Comparison of ENCODE assay signal across 24 cellular contexts in the genomic region with DNA sequence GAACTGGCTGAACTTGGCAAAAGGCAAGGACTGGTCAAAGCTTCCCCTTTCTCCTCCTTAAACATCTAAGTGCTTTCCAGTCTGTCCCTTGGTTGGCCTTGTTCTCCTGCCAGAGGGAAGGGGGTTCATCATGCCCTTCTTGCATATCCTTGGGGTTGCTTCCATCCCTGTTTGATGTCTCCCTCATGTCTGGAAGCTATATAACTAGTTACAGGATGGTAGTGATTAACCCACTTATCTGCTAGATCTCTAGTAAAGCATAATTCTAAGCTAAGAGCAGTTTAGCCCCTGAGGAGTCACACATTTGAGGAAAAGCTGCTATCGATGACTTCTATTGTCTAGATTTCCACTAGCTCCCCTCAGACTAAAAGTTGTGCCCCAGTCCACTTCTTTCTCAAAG. TPM values are rescaled to one million over a fixed set of nuclear protein-coding genes. Genes with fewer than 3 reads are reported as not detected.
DNase-seq lines count a peak whose midpoint lies in the region; ATAC-seq, FAIRE-seq and TF ChIP-seq lines count a peak whose summit lies in the region.
"Had no signal": no experiment of that assay in that cellular context is flagged by ENCODE, and none has a peak within 500 bp of the region (broad histone marks: within the 10 kb centered on the region; RNA-seq: fewer than 3 reads in every experiment).

No MANE protein-coding gene starts in this region.

- H3K27ac Mint-ChIP-seq in GM23338, result no peak overlapping the region
- no peak overlapping the region for H3K27ac Mint-ChIP-seq in activated T-helper 17 cell treated with anti-CD3 and anti-CD28 coated beads, Interleukin-2, amount 50 U/mL, for 72 hours
- H3K27ac Mint-ChIP-seq: CD4-positive, alpha-beta T cell had no signal

- peaks cover 6% of the 10 kb centered on the region for H3K27me3 Mint-ChIP-seq in GM23338 (ENCODE audit: insufficient read depth, low read depth, poor library complexity)
- H3K27me3 Mint-ChIP-seq in activated T-helper 17 cell treated with anti-CD3 and anti-CD28 coated beads, Interleukin-2, amount 50 U/mL, for 72 hours, result peaks cover 4% of the 10 kb centered on the region
- H3K27me3 Mint-ChIP-seq: CD4-positive, alpha-beta T cell had no signal

- no peaks in the 10 kb centered on the region for H3F3A ChIP-seq in GM23338 (replicated peaks; ENCODE audit: low read depth)

- peaks cover 13% of the 10 kb centered on the region; the same call in 1 of the 2 replicates for H3K4me1 ChIP-seq in GM23338 (ENCODE audit: insufficient read depth)
- peaks cover 15% of the 10 kb centered on the region for H3K4me1 ChIP-seq in IMR-90 (ENCODE audit: control insufficient read depth, insufficient read depth, low read length)
- H3K4me1 ChIP-seq in K562 (replicated peaks in 1 of 2; ENCODE audit: control insufficient read depth in 2 of 2, insufficient read depth in 2 of 2, low read length in 2 of 2), result peaks cover 3 to 30% of the 10 kb centered on the region in 2 experiments; a peak in 4 of 5 replicates
- peaks cover 55 to 59% of the 10 kb centered on the region in 2 donors for H3K4me1 ChIP-seq in gastrocnemius medialis
- H3K4me1 ChIP-seq: Caco-2 had no signal

- TF ChIP-seq RAD21 in IMR-90 (IDR thresholded peaks at IDR 0.05; ENCODE audit: low read length) (no peak), K562 (CRISPR knock-in tag; conservative IDR thresholded peaks at IDR 0.05 in 1 of 2, IDR thresholded peaks at IDR 0.05 in 1 of 2) (no peak)

- no peak overlapping the region for H2BK15ac ChIP-seq in IMR-90 (ENCODE audit: low read depth, low read length)

- no peaks in the 10 kb centered on the region for H3K9me2 ChIP-seq in GM23338 (ENCODE audit: insufficient read depth)

- no peak overlapping the region for H4K5ac ChIP-seq in IMR-90 (ENCODE audit: low read depth, low read length)

- dilution Hi-C loops in IMR-90 (cut with HindIII; ENCODE audit: low sequenced_read_pairs, unreplicated experiment), result no loop called here

- H3K9me1 ChIP-seq in IMR-90 (ENCODE audit: insufficient read depth, low read length) (peaks cover 25% of the 10 kb centered on the region), K562 (ENCODE audit: control insufficient read depth, insufficient read depth, low read length) (peaks cover 3% of the 10 kb centered on the region)

- in situ Hi-C loops in IMR-90 (cut with MboI; ENCODE audit: low sequenced_read_pairs), result no loop called here
- in situ Hi-C loops in K562 (cut with MboI), result no loop called here
- in situ Hi-C loops in gastrocnemius medialis (cut with MboI; ENCODE audit: low sequenced_read_pairs in 4 of 4), result no loop called here

- H3K4me1 Mint-ChIP-seq in GM23338, result peaks cover 38% of the 10 kb centered on the region
- peaks cover 5% of the 10 kb centered on the region for H3K4me1 Mint-ChIP-seq in activated T-helper 17 cell treated with anti-CD3 and anti-CD28 coated beads, Interleukin-2, amount 50 U/mL, for 72 hours

- peaks cover 5% of the 10 kb centered on the region; the same call in 1 of the 3 replicates for H3K9me3 Mint-ChIP-seq in GM23338
- H3K9me3 Mint-ChIP-seq in activated T-helper 17 cell treated with anti-CD3 and anti-CD28 coated beads, Interleukin-2, amount 50 U/mL, for 72 hours, result no peaks in the 10 kb centered on the region
- H3K9me3 Mint-ChIP-seq: CD4-positive, alpha-beta T cell had no signal

- CTCF ChIA-PET in IMR-90 (lab: Yijun Ruan, JAX), result no interaction called here
- CTCF ChIA-PET in K562 (lab: Yijun Ruan, JAX; ENCODE audit: low intra/inter-chr PET ratio), result no interaction called here

- no peak for DNase-seq in GM23338 (ENCODE audit: low spot score)
- no peak for DNase-seq in IMR-90
- no peak for DNase-seq in K562 (ENCODE audit: extremely low read depth in 1 of 4, low spot score in 3 of 4)
- DNase-seq in gastrocnemius medialis, result no peak
- no peak for DNase-seq in cerebellum (ENCODE audit: low spot score)
- no peak for DNase-seq in NCI-H1048 (lab: John Stamatoyannopoulos, UW)
- DNase-seq: ACHN; Caco-2; CD4-positive, alpha-beta T cell; DMS 273 treated with DMSO at 0.1 percent for 48 hours; DMS79 treated with DMSO at 0.1 percent for 48 hours; GOT3; Kasumi-1; NCI-H1417 treated with DMSO at 0.1 percent for 48 hours; NCI-H187; NCI-H446; NCI-H526; RPMI8226; SHP77 treated with DMSO at 0.1 percent for 48 hours had no signal

- no peak overlapping the region for H3K4me3 Mint-ChIP-seq in GM23338
- H3K4me3 Mint-ChIP-seq in activated T-helper 17 cell treated with anti-CD3 and anti-CD28 coated beads, Interleukin-2, amount 50 U/mL, for 72 hours, result no peak overlapping the region
- H3K4me3 Mint-ChIP-seq: CD4-positive, alpha-beta T cell had no signal

- FAIRE-seq in K562 (lab: Jason Lieb, UNC), result no peak
- FAIRE-seq: GM12878 had no signal

- H4K20me1 ChIP-seq in GM23338 (replicated peaks; ENCODE audit: insufficient read depth) (0 out of 2 replicates have a peak, but pooled peaks cover 4% of the 10 kb centered on the region), IMR-90 (ENCODE audit: insufficient read depth, low read length) (peaks cover 8% of the 10 kb centered on the region; the same call in 1 of the 2 replicates), K562 (replicated peaks; ENCODE audit: control insufficient read depth, insufficient read depth, low read length) (no peaks in the 10 kb centered on the region)

- BruUV-seq in IMR-90 (replicated peaks; lab: Mats Ljungman, UMichigan) (no TSS peak), K562 (replicated peaks; lab: Mats Ljungman, UMichigan) (no TSS peak)

- no peak overlapping the region for H2BK120ac ChIP-seq in IMR-90 (ENCODE audit: low read depth, low read length)

- H3K23ac ChIP-seq in IMR-90 (ENCODE audit: low read depth, low read length), result no peak overlapping the region

- TF ChIP-seq CTCF in GM23338 (conservative IDR thresholded peaks at IDR 0.05; ENCODE audit: low read depth in 2 of 2) (no peak), IMR-90 (conservative IDR thresholded peaks at IDR 0.05; ENCODE audit: low read depth, low read length) (no peak), K562 (IDR thresholded peaks at IDR 0.05 in 2 of 3, conservative IDR thresholded peaks at IDR 0.05 in 1 of 3; ENCODE audit: insufficient read depth in 2 of 3, low read depth in 1 of 3, low read length in 3 of 3) (no peak), gastrocnemius medialis (IDR thresholded peaks at IDR 0.05 in 4 of 5, conservative IDR thresholded peaks at IDR 0.05 in 1 of 5) (no peak)

- no peak overlapping the region for H2AK5ac ChIP-seq in IMR-90 (ENCODE audit: low read depth, low read length)

- H3K27ac ChIP-seq in GM23338 (ENCODE audit: low read depth) (peak overlapping the region; percentile 30; the same call in 1 of the 2 replicates), IMR-90 (ENCODE audit: insufficient read depth, low read length) (no peak overlapping the region), K562 (ENCODE audit: extremely low read depth, low read depth, low read length) (no peak overlapping the region), gastrocnemius medialis (peak overlapping the region; percentile 78 to 87 (median 86))
- H3K27ac ChIP-seq: BLaER1 had no signal

- intact Hi-C loops in IMR-90 (cut with micrococcal nuclease), result loop anchor here (5.0 kb wide), 2 partner anchors 93 to 182 kb away; a partner anchor contains a TSS
- intact Hi-C loops in K562 (cut with micrococcal nuclease), result no loop called here
- intact Hi-C loops in gastrocnemius medialis (cut with DNase I; ENCODE audit: low total_unique reads), result loop anchor here (5.0 kb wide), 4 partner anchors 97 to 327 kb away; no protein-coding TSS in a partner anchor

- no peak overlapping the region for H3K14ac ChIP-seq in IMR-90 (replicated peaks; ENCODE audit: low read depth, low read length)

- no peaks in the 10 kb centered on the region for H3K79me2 ChIP-seq in GM23338 (replicated peaks; ENCODE audit: insufficient read depth)
- H3K79me2 ChIP-seq in K562 (ENCODE audit: control insufficient read depth, insufficient read depth, low read length), result no peaks in the 10 kb centered on the region

- H3K27me3 ChIP-seq in GM23338 (ENCODE audit: insufficient read depth), result no peaks in the 10 kb centered on the region
- H3K27me3 ChIP-seq in IMR-90 (ENCODE audit: control insufficient read depth, insufficient read depth, low read length), result no peaks in the 10 kb centered on the region
- no peaks in the 10 kb centered on the region for H3K27me3 ChIP-seq in K562 (ENCODE audit: control insufficient read depth in 2 of 2, insufficient read depth in 2 of 2, low read length in 2 of 2)
- H3K27me3 ChIP-seq in gastrocnemius medialis, result no peaks in the 10 kb centered on the region

- no peak for TF ChIP-seq POLR2A in IMR-90 (IDR thresholded peaks at IDR 0.05; ENCODE audit: low read depth, low read length)
- no peak for TF ChIP-seq POLR2A in K562 (conservative IDR thresholded peaks at IDR 0.05)
- no peak for TF ChIP-seq POLR2A in gastrocnemius medialis (IDR thresholded peaks at IDR 0.05)

- no peaks in the 10 kb centered on the region for H3K36me3 ChIP-seq in GM23338 (ENCODE audit: insufficient read depth)
- peaks cover 42% of the 10 kb centered on the region for H3K36me3 ChIP-seq in IMR-90 (ENCODE audit: control insufficient read depth, insufficient read depth, low read length)
- 0 out of 3 replicates have a peak, but pooled peaks cover 6% of the 10 kb centered on the region for H3K36me3 ChIP-seq in K562 (ENCODE audit: control insufficient read depth, insufficient read depth, low read length)
- peaks cover 0 to 7% of the 10 kb centered on the region in 2 donors for H3K36me3 ChIP-seq in gastrocnemius medialis
- H3K36me3 ChIP-seq: BLaER1 had no signal

- H3K4me3 ChIP-seq in GM23338, result no peak overlapping the region
- H3K4me3 ChIP-seq in IMR-90 (ENCODE audit: insufficient read depth, low read depth, low read length), result no peak overlapping the region
- H3K4me3 ChIP-seq in K562, result no peak overlapping the region
- H3K4me3 ChIP-seq in gastrocnemius medialis, result no peak overlapping the region
- H3K4me3 ChIP-seq: BLaER1, GM12878 had no signal

- H3K18ac ChIP-seq in IMR-90 (ENCODE audit: low read depth, low read length), result no peak overlapping the region

- peaks cover 13 to 50% of the 10 kb centered on the region in 2 experiments for H3K79me1 ChIP-seq in IMR-90 (ENCODE audit: low read depth in 1 of 2, low read length in 2 of 2)

- H3K36me3 Mint-ChIP-seq in GM23338 (ENCODE audit: low read depth), result peaks cover 46% of the 10 kb centered on the region
- H3K36me3 Mint-ChIP-seq in activated T-helper 17 cell treated with anti-CD3 and anti-CD28 coated beads, Interleukin-2, amount 50 U/mL, for 72 hours (ENCODE audit: low read depth), result no peaks in the 10 kb centered on the region

- H3K4ac ChIP-seq in IMR-90 (ENCODE audit: low read depth, low read length), result peak overlapping the region; percentile 17; the same call in 1 of the 2 replicates

- no peak overlapping the region for H3K9ac ChIP-seq in IMR-90 (ENCODE audit: low read depth, low read length)
- no peak overlapping the region for H3K9ac ChIP-seq in K562 (ENCODE audit: insufficient read depth in 1 of 2, low read depth in 2 of 2, low read length in 2 of 2)
- H3K9ac ChIP-seq: BLaER1 had no signal

- H4K91ac ChIP-seq in IMR-90 (ENCODE audit: insufficient read depth, low read depth, low read length), result no peak overlapping the region

- ATAC-seq in GM23338 (no peak), IMR-90 (ENCODE audit: low read depth) (no peak), K562 (no peak), gastrocnemius medialis (no peak)
- ATAC-seq in activated T-helper 17 cell treated with anti-CD3 and anti-CD28 coated beads, Interleukin-2, amount 50 U/mL, for 72 hours (replicated peaks), result no peak
- ATAC-seq: GM12878, HCT116 had no signal

- no CpG with 5 or more reads among the region's 1 CpG for WGBS in IMR-90 (ENCODE audit: extremely low coverage in 2 of 2, insufficient read length in 1 of 2), 2 experiments
- WGBS in K562 (ENCODE audit: insufficient coverage, low coverage, missing lambda C conversion rate), result 57% methylated on average over 1 of the region's 1 CpG

- H4K8ac ChIP-seq in IMR-90 (ENCODE audit: low read depth in 2 of 2, low read length in 2 of 2), result no peak overlapping the region

- no peak overlapping the region for H3K56ac ChIP-seq in IMR-90 (ENCODE audit: extremely low read depth, insufficient read depth, low read length)

- H3K9me3 ChIP-seq in IMR-90 (ENCODE audit: control insufficient read depth, insufficient read depth, low read length) (no peaks in the 10 kb centered on the region), K562 (replicated peaks; ENCODE audit: control insufficient read depth, insufficient read depth, low read depth, low read length) (no peaks in the 10 kb centered on the region), gastrocnemius medialis (no peaks in the 10 kb centered on the region)
- H3K9me3 ChIP-seq: BLaER1, Caco-2 had no signal

- H2BK20ac ChIP-seq in IMR-90 (ENCODE audit: low read depth, low read length), result no peak overlapping the region

- H2BK5ac ChIP-seq in IMR-90 (ENCODE audit: low read depth, low read length, poor library complexity, severe bottlenecking), result no peak overlapping the region

- no peak for TF ChIP-seq EP300 in K562 (IDR thresholded peaks at IDR 0.05; ENCODE audit: low read length)

- no peak overlapping the region for H2AK9ac ChIP-seq in IMR-90 (replicated peaks; ENCODE audit: low read depth, low read length, poor library complexity)

- POLR2A ChIA-PET in IMR-90 (lab: Charles Lee; ENCODE audit: unreplicated experiment) (no interaction called here), K562 (lab: Yijun Ruan, JAX) (interaction anchor here (1.1 kb wide), 1 partner anchor 152 kb away, joined by 3 read pairs; no protein-coding TSS in a partner anchor)

- H2AFZ ChIP-seq in GM23338 (no peak overlapping the region), IMR-90 (replicated peaks; ENCODE audit: low read length, poor library complexity) (no peak overlapping the region), K562 (ENCODE audit: low read depth, low read length) (no peak overlapping the region)

- H3K4me2 ChIP-seq in GM23338 (no peak overlapping the region), IMR-90 (ENCODE audit: low read depth, low read length) (no peak overlapping the region), K562 (ENCODE audit: insufficient read depth, low read length) (no peak overlapping the region)
- H3K4me2 ChIP-seq: BLaER1 had no signal

RNA-seq across cellular contexts. Expression of a gene that starts 22.9 kb away (rescaled TPM):
- total RNA-seq in GM23338 (2014; rRNA removed; shearing (Covaris generic)), result not detected in 2 replicates
- polyA plus RNA-seq in GM23338 (2016; fragmentation: Nextera tagmentation; extraction: Ambion mirVana), result not detected in 2 replicates
- total RNA-seq in IMR-90 (2012; rRNA removed), result under 0.01 and 0.18 TPM in 2 replicates
- polyA plus RNA-seq in IMR-90 (2012; rRNA removed), result 0.15 and 0.19 TPM in 2 replicates
- polyA plus RNA-seq in IMR-90 (2012; cell fraction: cytosol; rRNA removed), result 0.15 TPM in 1 of 2 replicates, not detected in the other
- 0.09 and 0.16 TPM in 2 replicates for polyA plus RNA-seq in IMR-90 (2012; cell fraction: nucleus; rRNA removed; ENCODE audit: low replicate concordance)
- total RNA-seq in K562 (2011; cell fraction: chromatin; rRNA removed; ENCODE audit: low replicate concordance), result not detected in 2 replicates
- total RNA-seq in K562 (2011; cell fraction: nucleolus; rRNA removed), result not detected in 2 replicates
- not detected in 2 replicates for total RNA-seq in K562 (2011; cell fraction: nucleoplasm; rRNA removed)
- not detected in 2 replicates for total RNA-seq in K562 (2014; rRNA removed)
- total RNA-seq in K562 (2014; rRNA removed; fragmentation: Illumina TruSeq; extraction: Trizol), result not detected in 2 replicates
- not detected in 2 replicates for total RNA-seq in K562 (2015; rRNA removed; fragmentation: Illumina TruSeq; extraction: Trizol)
- not detected in 2 replicates for total RNA-seq in K562 (2021)
- not detected in 2 replicates for polyA plus RNA-seq in K562 (2011; rRNA removed)
- not detected in 2 replicates for polyA plus RNA-seq in K562 (2011; cell fraction: cytosol; rRNA removed)
- not detected in 2 replicates for polyA plus RNA-seq in K562 (2011; cell fraction: nucleus; rRNA removed)
- not detected in 2 replicates for polyA plus RNA-seq in K562 (2012)
- not detected in 2 replicates for polyA plus RNA-seq in K562 (2014; fragmentation: Illumina TruSeq; extraction: Trizol)
- not detected for polyA plus RNA-seq in K562 (2014; fragmentation: Nextera tagmentation; extraction: Ambion mirVana)
- polyA plus RNA-seq in K562 (2014; rRNA removed), result not detected in 2 replicates
- polyA minus RNA-seq in K562 (2011; rRNA and poly(A)+ RNA removed), result not detected in 2 replicates
- not detected in 2 replicates for polyA minus RNA-seq in K562 (2011; cell fraction: cytosol; rRNA and poly(A)+ RNA removed)
- not detected in 2 replicates for polyA minus RNA-seq in K562 (2011; cell fraction: nucleus; rRNA and poly(A)+ RNA removed)
- under 1 TPM in 1 of 4 donors, not detected in 3; 0.29 TPM for total RNA-seq in gastrocnemius medialis
- total RNA-seq in cerebellum, result not detected
- total RNA-seq in activated T-helper 17 cell treated with anti-CD3 and anti-CD28 coated beads, Interleukin-2, amount 50 U/mL, for 72 hours, result not detected
- total RNA-seq: Caco-2; CD4-positive, alpha-beta T cell; GM12878; MCF 10A had no signal
- polyA plus RNA-seq: GM12878 had no signal

Comparison
In these comparisons a context has a peak if more than half of its experiments do, and no peak if none do; other contexts are left out.
1. H3K27ac ChIP-seq: peak in GM23338 (single experiment) and gastrocnemius medialis (4 of 4); none in IMR-90 (single experiment) and K562 (single experiment).